In the genomic region with DNA sequence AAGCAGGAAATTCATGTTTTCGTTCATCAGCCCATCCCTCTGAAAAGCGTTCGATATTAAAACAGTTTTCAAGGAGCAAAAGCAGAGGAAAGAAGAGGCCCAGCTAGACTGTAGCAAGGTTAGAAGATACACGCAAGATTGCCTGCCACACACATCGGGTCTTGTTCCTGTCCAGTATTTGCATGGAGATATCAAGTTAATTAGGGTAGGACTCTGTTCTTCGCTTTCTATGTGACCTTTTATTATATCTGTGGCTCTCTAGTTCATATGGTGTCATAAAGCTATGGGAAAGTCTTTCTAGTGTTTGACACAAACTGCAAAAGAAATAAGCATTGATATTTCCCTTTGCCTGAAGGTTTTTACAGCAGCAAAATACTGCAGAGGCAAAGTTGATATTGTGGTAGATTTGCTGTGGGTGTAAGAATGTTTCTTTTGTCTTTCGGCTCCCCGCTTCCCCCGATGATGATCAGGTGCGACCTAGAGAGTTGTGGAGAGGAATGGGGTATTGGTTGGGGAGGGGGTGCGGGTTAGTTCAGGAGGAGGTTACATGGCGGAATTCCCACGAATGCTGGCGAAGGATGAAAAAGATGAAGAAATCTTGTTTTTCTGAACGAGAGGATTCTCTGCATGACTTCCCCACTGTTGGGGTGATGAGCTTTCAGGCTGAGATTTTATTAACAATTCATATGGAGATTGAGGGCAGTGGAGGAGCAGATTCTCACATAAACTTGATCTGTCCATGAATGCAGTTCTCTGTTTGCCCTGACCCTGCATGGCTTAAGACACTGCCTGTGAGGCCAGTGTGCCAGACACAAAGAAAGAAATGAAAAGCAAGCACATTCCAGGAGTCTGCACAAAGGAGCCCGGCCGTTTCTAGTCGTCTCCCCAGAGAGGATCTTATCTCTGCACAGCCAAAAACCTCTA, we compare ENCODE assay signal across 1 cellular context.
TF ChIP-seq lines count a peak whose summit lies in the region.

No MANE protein-coding gene starts in this region.

TF ChIP-seq in H1, 55 proteins besides CTCF, POLR2A, EP300 and RAD21 (continued from another document):
- TF ChIP-seq TEAD4 (IDR thresholded peaks at IDR 0.05; ENCODE audit: low read depth, low read length), result peak; percentile 47; the same call in 1 of the 2 replicates
